Comparison of ENCODE assay signal across 17 cellular contexts in genomic region chr21:42336065-42336464, GRCh38. TPM values are rescaled to one million over a fixed set of nuclear protein-coding genes. Genes with fewer than 3 reads are reported as not detected.
A peak's percentile ranks its signal among the peaks of the same experiment; 100 is the strongest.
DNase-seq lines count a peak whose midpoint lies in the region; ATAC-seq, FAIRE-seq and TF ChIP-seq lines count a peak whose summit lies in the region.
"Had no signal": no experiment of that assay in that cellular context is flagged by ENCODE, and none has a peak within 500 bp of the region (broad histone marks: within the 10 kb centered on the region; RNA-seq: fewer than 3 reads in every experiment).

No MANE protein-coding gene starts in this region.

- no peak for TF ChIP-seq EP300 in gastroesophageal sphincter (IDR thresholded peaks at IDR 0.05)

- FAIRE-seq in urothelium cell line (lab: Jason Lieb, UNC), result no peak

- TF ChIP-seq CTCF in cardiac muscle cell (IDR thresholded peaks at IDR 0.05; ENCODE audit: low read depth, low read length) (no peak), gastroesophageal sphincter (IDR thresholded peaks at IDR 0.05) (no peak)

- ATAC-seq in Right ventricle myocardium superior (ENCODE audit: poor library complexity) (no peak), gastroesophageal sphincter (no peak), GM21528 (IDR thresholded peaks at IDR 0.05; ENCODE audit: low FRiP score, unreplicated experiment) (no peak), HG03175 (IDR thresholded peaks at IDR 0.05; ENCODE audit: unreplicated experiment) (no peak)
- ATAC-seq: effector memory CD8-positive, alpha-beta T cell; Right ventricle myocardium inferior; stimulated activated memory B cell treated with anti-CD40 and anti-IgM and Interleukin-4, amounts not matched to agents 10 μg/mL and 1 μg/mL and 100 μg/mL, for 72 hours had no signal

- H3K27me3 ChIP-seq in cardiac muscle cell, result no peaks in the 10 kb centered on the region
- H3K27me3 ChIP-seq in gastroesophageal sphincter, result peaks cover 48% of the 10 kb centered on the region

- no peaks in the 10 kb centered on the region for H3K9me3 ChIP-seq in cardiac muscle cell (ENCODE audit: low read depth)
- H3K9me3 ChIP-seq in gastroesophageal sphincter, result peaks cover 0 to 11% (median 0%) of the 10 kb centered on the region in 3 donors
- H3K9me3 ChIP-seq: MG63 had no signal

- intact Hi-C loops in Right ventricle myocardium superior (cut with DNase I), result no loop called here

- H3K4me1 ChIP-seq in cardiac muscle cell (ENCODE audit: low read depth) (no peaks in the 10 kb centered on the region), gastroesophageal sphincter (peaks cover 0 to 13% (median 0%) of the 10 kb centered on the region in 3 donors)

- H3K27ac ChIP-seq in cardiac muscle cell (no peak overlapping the region), gastroesophageal sphincter (no peak overlapping the region)

- peak; percentile 44 to 47 for DNase-seq in cardiac muscle cell (ENCODE audit: low read depth in 1 of 2, low spot score in 1 of 2)
- DNase-seq in Right ventricle myocardium superior, result no peak
- DNase-seq in astrocyte of the hippocampus (ENCODE audit: low read depth, low spot score), result peak; percentile 49
- DNase-seq in kidney tubule cell (ENCODE audit: low spot score), result peak; percentile 24
- peak; percentile 40 for DNase-seq in urothelium cell line (ENCODE audit: low spot score)
- DNase-seq: activated B cell treated with CpG ODN at 0.5 μM for 24 hours; amniotic stem cell; effector memory CD8-positive, alpha-beta T cell; MG63; midbrain; NCI-H345; posterior cingulate gyrus had no signal

- no peak for TF ChIP-seq POLR2A in gastroesophageal sphincter (IDR thresholded peaks at IDR 0.05)

- no peak overlapping the region for H3K4me3 ChIP-seq in cardiac muscle cell
- no peak overlapping the region for H3K4me3 ChIP-seq in gastroesophageal sphincter
- H3K4me3 ChIP-seq: MG63 had no signal

- 12 to 21% methylated on average over 8 to 11 of the region's 11 CpGs for WGBS in gastroesophageal sphincter (ENCODE audit: low coverage in 1 of 2), 2 donors

- H3K36me3 ChIP-seq in cardiac muscle cell (no peaks in the 10 kb centered on the region), gastroesophageal sphincter (no peaks in the 10 kb centered on the region)
- H3K36me3 ChIP-seq: MG63 had no signal

RNA-seq across cellular contexts. Expression of gene TFF2, which starts 14.7 kb away (rescaled TPM):
- total RNA-seq in cardiac muscle cell (not detected in 2 replicates), Right ventricle myocardium superior (not detected), gastroesophageal sphincter (not detected)
- not detected in 2 replicates for polyA plus RNA-seq in cardiac muscle cell
- total RNA-seq: activated B cell treated with CpG ODN at 0.5 μM for 24 hours, Right ventricle myocardium inferior had no signal

RNA-seq across cellular contexts. Expression of gene TFF3, which starts 20.9 kb away (rescaled TPM):
- total RNA-seq in cardiac muscle cell (not detected in 2 replicates), Right ventricle myocardium superior (1.00 TPM), gastroesophageal sphincter (10 to 100 TPM in 2 of 4 donors, 1 to 10 TPM in 2; 6.4 to 18.2 (median 10.5) TPM)
- polyA plus RNA-seq in cardiac muscle cell, result 0.38 TPM in 1 of 2 replicates, not detected in the other
- total RNA-seq: activated B cell treated with CpG ODN at 0.5 μM for 24 hours had no signal

RNA-seq across cellular contexts. Expression of gene TFF1, which starts 30.3 kb away (rescaled TPM):
- total RNA-seq in cardiac muscle cell (not detected in 2 replicates), Right ventricle myocardium superior (not detected), gastroesophageal sphincter (not detected)
- not detected in 2 replicates for polyA plus RNA-seq in cardiac muscle cell
- total RNA-seq: activated B cell treated with CpG ODN at 0.5 μM for 24 hours, Right ventricle myocardium inferior had no signal

RNA-seq across cellular contexts. Expression of gene TMPRSS3, which starts 59.8 kb away (rescaled TPM):
- 0.25 TPM in 1 of 2 replicates, not detected in the other for total RNA-seq in cardiac muscle cell
- polyA plus RNA-seq in cardiac muscle cell, result not detected in 2 replicates
- not detected for total RNA-seq in Right ventricle myocardium superior
- total RNA-seq in gastroesophageal sphincter, result under 1 TPM in 1 of 4 donors, not detected in 3; 0.52 TPM
- total RNA-seq: activated B cell treated with CpG ODN at 0.5 μM for 24 hours, Right ventricle myocardium inferior had no signal
